ENCODE assay signal across 11 cellular contexts in genomic region chr10:80473096-80473657, GRCh38. TPM values are rescaled to one million over a fixed set of nuclear protein-coding genes. Genes with fewer than 3 reads are reported as not detected.
A peak's percentile ranks its signal among the peaks of the same experiment; 100 is the strongest.
DNase-seq lines count a peak whose midpoint lies in the region; ATAC-seq, FAIRE-seq and TF ChIP-seq lines count a peak whose summit lies in the region.
"Had no signal": no experiment of that assay in that cellular context is flagged by ENCODE, and none has a peak within 500 bp of the region (broad histone marks: within the 10 kb centered on the region; RNA-seq: fewer than 3 reads in every experiment).

No MANE protein-coding gene starts in this region.

- H3K4me3 ChIP-seq in Karpas-422 (ENCODE audit: low read length) (no peak overlapping the region), mammary epithelial cell (replicated peaks in 1 of 3; ENCODE audit: insufficient read depth in 1 of 3, low read depth in 2 of 3, low read length in 3 of 3) (no peak overlapping the region), ovary (no peak overlapping the region)
- H3K4me3 ChIP-seq: ascending aorta had no signal

- FAIRE-seq in RCC 7860 (lab: Jason Lieb, UNC), result no peak

- DNase-seq in CD14-positive monocyte (ENCODE audit: low spot score), result peak; percentile 14
- no peak for DNase-seq in Karpas-422
- DNase-seq in mammary epithelial cell, result no peak
- DNase-seq in osteocyte (ENCODE audit: extremely low spot score, unreplicated experiment), result no peak
- DNase-seq in NCI-H748 (lab: John Stamatoyannopoulos, UW; ENCODE audit: unreplicated experiment), result no peak
- no peak for DNase-seq in ovary
- DNase-seq in RCC 7860 (ENCODE audit: low spot score), result no peak
- DNase-seq: KG1, NCI-H524 treated with DMSO at 0.1 percent for 48 hours had no signal

- H2AFZ ChIP-seq in Karpas-422 (ENCODE audit: low read length), result no peak overlapping the region
- H2AFZ ChIP-seq in mammary epithelial cell (ENCODE audit: low read depth, low read length), result no peak overlapping the region

- no peaks in the 10 kb centered on the region for H4K20me1 ChIP-seq in Karpas-422 (ENCODE audit: insufficient read depth, low read depth, low read length)
- H4K20me1 ChIP-seq in mammary epithelial cell (ENCODE audit: insufficient read depth, low read length), result no peaks in the 10 kb centered on the region

- H3K9me3 Mint-ChIP-seq in CD14-positive monocyte, result peaks cover 0 to 6% (median 0%) of the 10 kb centered on the region in 7 donors
- H3K9me3 Mint-ChIP-seq in osteocyte (ENCODE audit: unreplicated experiment), result peaks cover 7% of the 10 kb centered on the region

- H3K9ac ChIP-seq in Karpas-422 (ENCODE audit: low read length) (no peak overlapping the region), mammary epithelial cell (ENCODE audit: insufficient read depth, low read length) (peak overlapping the region; percentile 68)

- H3K4me2 ChIP-seq in Karpas-422 (ENCODE audit: low read depth, low read length, poor library complexity, severe bottlenecking) (peak overlapping the region; percentile 34), mammary epithelial cell (ENCODE audit: insufficient read depth, low read depth, low read length) (peak overlapping the region; percentile 58)

- TF ChIP-seq EP300 in ovary (IDR thresholded peaks at IDR 0.05), result no peak

- TF ChIP-seq CTCF in CD14-positive monocyte (IDR thresholded peaks at IDR 0.05) (no peak), mammary epithelial cell (conservative IDR thresholded peaks at IDR 0.05 in 1 of 2, IDR thresholded peaks at IDR 0.05 in 1 of 2; ENCODE audit: extremely low read depth in 1 of 2, insufficient read depth in 1 of 2, low read depth in 1 of 2, low read length in 2 of 2) (no peak), osteocyte (IDR thresholded peaks at IDR 0.05) (no peak), ovary (IDR thresholded peaks at IDR 0.05) (no peak)

- no peak for ATAC-seq in HG03175 (IDR thresholded peaks at IDR 0.05; ENCODE audit: unreplicated experiment)

- peaks cover 26% of the 10 kb centered on the region for H3K4me1 ChIP-seq in Karpas-422 (ENCODE audit: low read length)
- H3K4me1 ChIP-seq in mammary epithelial cell (ENCODE audit: insufficient read depth, low read length), result peaks cover 67% of the 10 kb centered on the region
- peaks cover 42% of the 10 kb centered on the region for H3K4me1 ChIP-seq in ovary (ENCODE audit: insufficient read depth)
- H3K4me1 ChIP-seq: ascending aorta had no signal

- no peak for TF ChIP-seq POLR2A in ovary (IDR thresholded peaks at IDR 0.05)

- no peaks in the 10 kb centered on the region for H3K9me3 ChIP-seq in Karpas-422 (ENCODE audit: low read length)
- H3K9me3 ChIP-seq in mammary epithelial cell (replicated peaks; ENCODE audit: insufficient read depth, low read length), result no peaks in the 10 kb centered on the region
- no peaks in the 10 kb centered on the region for H3K9me3 ChIP-seq in ovary

- peaks cover 75% of the 10 kb centered on the region for H3K4me1 Mint-ChIP-seq in CD14-positive monocyte
- peaks cover 39% of the 10 kb centered on the region for H3K4me1 Mint-ChIP-seq in osteocyte (ENCODE audit: unreplicated experiment)

- H3K27ac ChIP-seq in Karpas-422 (ENCODE audit: low read length), result no peak overlapping the region
- H3K27ac ChIP-seq in mammary epithelial cell (ENCODE audit: insufficient read depth, low read depth, low read length), result peak overlapping the region; percentile 92
- peak overlapping the region in 1 of 2 donors; percentile 43 for H3K27ac ChIP-seq in ovary
- H3K27ac ChIP-seq: ascending aorta had no signal

- BruUV-seq in mammary epithelial cell (replicated peaks; lab: Mats Ljungman, UMichigan), result no TSS peak

- intact Hi-C loops in CD14-positive monocyte (cut with micrococcal nuclease), result no loop called here
- intact Hi-C loops in mammary epithelial cell (cut with micrococcal nuclease), result loop anchor here (2.0 kb wide), 1 partner anchor 22 kb away; no protein-coding TSS in a partner anchor
- intact Hi-C loops in ovary (cut with DNase I), result no loop called here

- H3K27me3 ChIP-seq in Karpas-422 (ENCODE audit: low read length) (no peaks in the 10 kb centered on the region), mammary epithelial cell (ENCODE audit: insufficient read depth, low read length) (no peaks in the 10 kb centered on the region), ovary (no peaks in the 10 kb centered on the region)
- H3K27me3 ChIP-seq: ascending aorta had no signal

- CTCF ChIA-PET in mammary epithelial cell (lab: Charles Lee; ENCODE audit: low non-redundant PET), result no interaction called here

- H3K9me2 ChIP-seq in Karpas-422 (replicated peaks; ENCODE audit: insufficient read depth, low read length), result no peaks in the 10 kb centered on the region

- in situ Hi-C loops in mammary epithelial cell (cut with MboI; ENCODE audit: low sequenced_read_pairs in 2 of 2), result no loop called here

- H3K36me3 Mint-ChIP-seq in CD14-positive monocyte (peaks cover 69 to 93% of the 10 kb centered on the region in 2 donors), osteocyte (ENCODE audit: unreplicated experiment) (peaks cover 15% of the 10 kb centered on the region)

- no peaks in the 10 kb centered on the region for H3K36me3 ChIP-seq in Karpas-422 (ENCODE audit: insufficient read depth, low read length)
- peaks cover 2% of the 10 kb centered on the region for H3K36me3 ChIP-seq in mammary epithelial cell (ENCODE audit: insufficient read depth, low read length)
- H3K36me3 ChIP-seq in ovary, result no peaks in the 10 kb centered on the region

- WGBS in mammary epithelial cell (ENCODE audit: low coverage, missing lambda C conversion rate), result 76% methylated on average over 3 of the region's 3 CpGs
- 68 to 78% (median 75%) methylated on average over 3 of the region's 3 CpGs for WGBS in ovary, 3 donors

- dilution Hi-C loops in mammary epithelial cell (cut with HindIII; ENCODE audit: low sequenced_read_pairs), result no loop called here

- H3K27ac Mint-ChIP-seq in CD14-positive monocyte, result peak overlapping the region in 5 of 7 donors; percentile 18 to 86 (median 50)
- peak overlapping the region; percentile 20 for H3K27ac Mint-ChIP-seq in osteocyte (ENCODE audit: unreplicated experiment)

- H3K4me3 Mint-ChIP-seq in CD14-positive monocyte (peak overlapping the region in 1 of 2 donors; percentile 20), osteocyte (ENCODE audit: unreplicated experiment) (no peak overlapping the region)

- H3K79me2 ChIP-seq in Karpas-422 (ENCODE audit: low read length) (no peaks in the 10 kb centered on the region), mammary epithelial cell (ENCODE audit: insufficient read depth, low read length) (peaks cover 72% of the 10 kb centered on the region)

- H3K27me3 Mint-ChIP-seq in CD14-positive monocyte (ENCODE audit: low read depth in 3 of 3), result peaks cover 0 to 5% (median 0%) of the 10 kb centered on the region in 3 donors
- no peaks in the 10 kb centered on the region for H3K27me3 Mint-ChIP-seq in osteocyte (ENCODE audit: unreplicated experiment)

RNA-seq across cellular contexts. Expression of gene TSPAN14, which starts 19.1 kb away (rescaled TPM):
- polyA plus RNA-seq in CD14-positive monocyte (100 to 1,000 TPM; 123 to 160 TPM), mammary epithelial cell (97.2 TPM), ovary (10 to 100 TPM; 35.4 to 77.1 TPM)
- total RNA-seq in Karpas-422 (2014; rRNA removed; shearing (Covaris generic); ENCODE audit: low replicate concordance), result 3.4 TPM in 2 replicates
- total RNA-seq in mammary epithelial cell (100 to 1,000 TPM in 1 of 2 donors, 10 to 100 TPM in 1; 47.8 to 102 TPM), osteocyte (50.7 and 51.4 TPM in 2 replicates), ovary (100 to 1,000 TPM in 1 of 7 donors, 10 to 100 TPM in 6; 38.5 to 103 (median 74.8) TPM)
- polyA minus RNA-seq in mammary epithelial cell, result 85.5 TPM
